Comparison of ENCODE assay signal across 4 cellular contexts in the genomic region with DNA sequence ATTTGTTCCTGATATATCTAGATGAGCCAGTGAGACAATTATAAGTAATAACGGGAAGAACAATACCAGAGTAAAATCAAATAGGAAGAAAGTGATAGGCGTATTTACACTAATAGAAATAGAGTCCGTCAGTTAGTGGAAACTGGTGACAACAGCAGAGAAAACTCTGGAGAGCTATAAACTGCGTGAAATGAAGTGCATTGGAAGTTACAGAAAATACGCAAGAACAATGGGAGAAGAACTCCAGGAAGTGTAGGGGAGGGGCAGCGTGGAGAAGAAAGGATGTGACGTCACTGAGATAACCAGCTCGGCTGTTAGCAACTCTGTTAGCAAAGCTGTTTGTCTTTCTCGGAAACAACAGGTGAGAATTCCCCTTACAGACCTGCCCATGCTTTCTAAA. TPM values are rescaled to one million over a fixed set of nuclear protein-coding genes. Genes with fewer than 3 reads are reported as not detected.
"Had no signal": no experiment of that assay in that cellular context is flagged by ENCODE, and none has a peak within 500 bp of the region (broad histone marks: within the 10 kb centered on the region; RNA-seq: fewer than 3 reads in every experiment).

A gene (plus strand): TSS at position 301 of the 400 bp plus-strand sequence. CDS start 178 bp downstream, outside the sequence.

RNA-seq across cellular contexts. Expression of the gene that starts here (rescaled TPM):
- total RNA-seq: LHCN-M2, M059J, MCF 10A, NCI-H460 had no signal
